In the genomic region with DNA sequence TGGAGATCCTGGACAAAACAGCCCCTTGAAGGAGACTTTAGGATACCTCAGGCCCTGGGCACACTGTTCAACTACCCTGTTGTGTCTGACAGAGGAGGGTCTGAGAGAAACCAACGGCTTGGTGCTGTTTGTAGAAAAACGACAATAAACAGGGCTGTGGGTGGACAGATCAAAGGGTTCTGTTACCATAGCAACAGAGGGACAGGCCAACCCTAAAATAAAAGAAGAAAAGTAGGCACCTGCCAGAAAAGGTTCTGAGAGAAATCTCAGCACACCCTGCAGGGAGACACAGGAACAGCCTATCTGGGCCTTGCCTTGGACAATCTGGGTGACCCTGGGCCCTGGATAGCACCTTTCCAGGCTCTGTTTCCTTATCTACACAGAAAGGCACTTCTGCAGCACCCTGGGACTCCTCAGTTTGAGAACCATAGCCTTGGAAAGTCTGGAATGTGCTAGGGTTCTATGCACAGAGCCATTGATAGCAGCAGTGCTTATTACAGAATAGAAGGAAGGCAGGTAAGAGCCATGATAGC, we compare ENCODE assay signal across 17 cellular contexts.
A peak's percentile ranks its signal among the peaks of the same experiment; 100 is the strongest.
DNase-seq lines count a peak whose midpoint lies in the region; ATAC-seq and TF ChIP-seq lines count a peak whose summit lies in the region.
"Had no signal": no experiment of that assay in that cellular context is flagged by ENCODE, and none has a peak within 500 bp of the region (broad histone marks: within the 10 kb centered on the region; RNA-seq: fewer than 3 reads in every experiment).

No MANE protein-coding gene starts in this region.

- CTCF ChIA-PET in GM10248 (lab: Yijun Ruan, JAX) (interaction anchor here (1.5 kb wide), 1 partner anchor 17 kb away, joined by 3 read pairs; no protein-coding TSS in a partner anchor), HEK293T (lab: Yijun Ruan, JAX) (no interaction called here)

- TF ChIP-seq CTCF in GM10248 (IDR thresholded peaks at IDR 0.05; ENCODE audit: control extremely low read depth, extremely low read depth, low read depth, missing control alignments) (no peak), ascending aorta (IDR thresholded peaks at IDR 0.05) (no peak), thyroid gland (IDR thresholded peaks at IDR 0.05) (no peak)

- H3K36me3 ChIP-seq in ascending aorta (no peaks in the 10 kb centered on the region), thyroid gland (no peaks in the 10 kb centered on the region)
- H3K36me3 ChIP-seq: BE2C, HAP-1 had no signal

- ATAC-seq in stimulated activated effector memory CD8-positive, alpha-beta T cell treated with anti-CD3 and anti-CD28 coated beads, Interleukin-12 subunit alpha, Interleukin-12 subunit beta, amount 100 ng/mL, for 72 hours = peak; percentile 35

- POLR2A ChIA-PET in GM10248 (lab: Yijun Ruan, JAX) = no interaction called here
- POLR2A ChIA-PET in HEK293T (lab: Yijun Ruan, JAX) = no interaction called here

- no peaks in the 10 kb centered on the region for H3K36me3 Mint-ChIP-seq in stimulated activated effector memory CD8-positive, alpha-beta T cell treated with anti-CD3 and anti-CD28 coated beads, Interleukin-12 subunit alpha, Interleukin-12 subunit beta, amount 100 ng/mL, for 72 hours
- H3K36me3 Mint-ChIP-seq: IgD-negative memory B cell had no signal

- no peak for TF ChIP-seq POLR2A in thyroid gland (IDR thresholded peaks at IDR 0.05)

- no peak overlapping the region for H3K27ac Mint-ChIP-seq in stimulated activated effector memory CD8-positive, alpha-beta T cell treated with anti-CD3 and anti-CD28 coated beads, Interleukin-12 subunit alpha, Interleukin-12 subunit beta, amount 100 ng/mL, for 72 hours
- H3K27ac Mint-ChIP-seq: CD4-positive, alpha-beta T cell; IgD-negative memory B cell had no signal

- H3K27ac ChIP-seq in ascending aorta (no peak overlapping the region), thyroid gland (no peak overlapping the region)
- H3K27ac ChIP-seq: HL-60 had no signal

- peak; percentile 4 for DNase-seq in GM10248 (ENCODE audit: extremely low spot score)
- DNase-seq in HEK293T (ENCODE audit: extremely low spot score) = peak; percentile 1
- peak; percentile 23 for DNase-seq in islet precursor cell
- DNase-seq in stimulated activated effector memory CD8-positive, alpha-beta T cell treated with anti-CD3 and anti-CD28 coated beads, Interleukin-12 subunit alpha, Interleukin-12 subunit beta, amount 100 ng/mL, for 72 hours (ENCODE audit: low spot score in 2 of 2) = no peak
- no peak for DNase-seq in ascending aorta (ENCODE audit: low spot score in 2 of 2)
- no peak for DNase-seq in GF-D8 (lab: John Stamatoyannopoulos, UW)
- DNase-seq in thyroid gland = no peak
- DNase-seq: ACHN; BE2C; C1 segment of cervical spinal cord; Caco-2; CD4-positive, alpha-beta T cell; DMS79 treated with DMSO at 0.1 percent for 48 hours; KG1 had no signal

- WGBS in thyroid gland, 2 donors = 65 to 66% methylated on average over 2 of the region's 2 CpGs

- intact Hi-C loops in ascending aorta (cut with DNase I) = no loop called here
- intact Hi-C loops in thyroid gland (cut with DNase I) = no loop called here

- H3K4me1 ChIP-seq in ascending aorta = no peaks in the 10 kb centered on the region
- H3K4me1 ChIP-seq in thyroid gland = peaks cover 8 to 18% of the 10 kb centered on the region in 2 donors
- H3K4me1 ChIP-seq: BE2C, Caco-2, HAP-1 had no signal

- peaks cover 4% of the 10 kb centered on the region for H3K9me3 Mint-ChIP-seq in stimulated activated effector memory CD8-positive, alpha-beta T cell treated with anti-CD3 and anti-CD28 coated beads, Interleukin-12 subunit alpha, Interleukin-12 subunit beta, amount 100 ng/mL, for 72 hours

- H3K9me3 ChIP-seq in ascending aorta (no peaks in the 10 kb centered on the region), thyroid gland (no peaks in the 10 kb centered on the region)

- H3K4me3 Mint-ChIP-seq in stimulated activated effector memory CD8-positive, alpha-beta T cell treated with anti-CD3 and anti-CD28 coated beads, Interleukin-12 subunit alpha, Interleukin-12 subunit beta, amount 100 ng/mL, for 72 hours = no peak overlapping the region
- H3K4me3 Mint-ChIP-seq: CD4-positive, alpha-beta T cell; IgD-negative memory B cell had no signal

- H3K27me3 ChIP-seq in ascending aorta = no peaks in the 10 kb centered on the region
- H3K27me3 ChIP-seq in thyroid gland = no peaks in the 10 kb centered on the region

- H3K4me3 ChIP-seq in ascending aorta (no peak overlapping the region), thyroid gland (replicated peaks in 1 of 3) (no peak overlapping the region)
- H3K4me3 ChIP-seq: HAP-1 had no signal

- H3K4me1 Mint-ChIP-seq in stimulated activated effector memory CD8-positive, alpha-beta T cell treated with anti-CD3 and anti-CD28 coated beads, Interleukin-12 subunit alpha, Interleukin-12 subunit beta, amount 100 ng/mL, for 72 hours = no peaks in the 10 kb centered on the region
- H3K4me1 Mint-ChIP-seq: IgD-negative memory B cell had no signal

TF ChIP-seq in HEK293T, 16 proteins besides CTCF, POLR2A, EP300 and RAD21:
- no peak for TF ChIP-seq PKNOX1 (IDR thresholded peaks at IDR 0.05)
- TF ChIP-seq FOXK2 (IDR thresholded peaks at IDR 0.05) = no peak
- no peak for TF ChIP-seq HDGF (IDR thresholded peaks at IDR 0.05; ENCODE audit: borderline replicate concordance)
- TF ChIP-seq BHLHE40 (IDR thresholded peaks at IDR 0.05; ENCODE audit: borderline replicate concordance) = no peak
- no peak for TF ChIP-seq ARNT (IDR thresholded peaks at IDR 0.05)
- no peak for TF ChIP-seq TARDBP (IDR thresholded peaks at IDR 0.05)
- no peak for TF ChIP-seq SP1 (IDR thresholded peaks at IDR 0.05)
- no peak for TF ChIP-seq NFRKB (IDR thresholded peaks at IDR 0.05)
- TF ChIP-seq ELF4 (IDR thresholded peaks at IDR 0.05) = no peak
- TF ChIP-seq LEF1 (IDR thresholded peaks at IDR 0.05; ENCODE audit: borderline replicate concordance) = no peak
- no peak for TF ChIP-seq SUZ12 (IDR thresholded peaks at IDR 0.05)
- TF ChIP-seq L3MBTL2 (conservative IDR thresholded peaks at IDR 0.05) = no peak
TF ChIP-seq in HEK293T: peak in this region for 0.

Comparison
In these comparisons a context has a peak if more than half of its experiments do, and no peak if none do; other contexts are left out.
1. DNase-seq: peak in GM10248 (single experiment), HEK293T (single experiment) and islet precursor cell (single experiment); none in stimulated activated effector memory CD8-positive, alpha-beta T cell treated with anti-CD3 and anti-CD28 coated beads, Interleukin-12 subunit alpha, Interleukin-12 subunit beta, amount 100 ng/mL, for 72 hours (0 of 2), ascending aorta (0 of 2), GF-D8 (single experiment) and thyroid gland (0 of 2).